Comparison of ENCODE assay signal across 7 cellular contexts in genomic region chr1:153633747-153634665, GRCh38. TPM values are rescaled to one million over a fixed set of nuclear protein-coding genes. Genes with fewer than 3 reads are reported as not detected.
DNase-seq lines count a peak whose midpoint lies in the region; ATAC-seq and TF ChIP-seq lines count a peak whose summit lies in the region.

CHTOP (plus strand) TSS chr1:153634066; CDS start chr1:153636589, 2,523 bp downstream.

- H3K36me3 ChIP-seq in hepatocyte (replicated peaks; ENCODE audit: insufficient read depth, low read depth), result no peaks in the 10 kb centered on the region

- H3K4me1 ChIP-seq in hepatocyte (ENCODE audit: insufficient read depth), result peaks cover 21% of the 10 kb centered on the region

- H3K79me2 ChIP-seq in hepatocyte, result peaks cover 47% of the 10 kb centered on the region

- TF ChIP-seq CTCF in hepatocyte (IDR thresholded peaks at IDR 0.05; ENCODE audit: poor library complexity), result no peak

- peaks cover 36% of the 10 kb centered on the region for H4K20me1 ChIP-seq in hepatocyte (ENCODE audit: insufficient read depth, poor library complexity, severe bottlenecking)

- H3K9me3 ChIP-seq in hepatocyte (ENCODE audit: low read depth), result no peaks in the 10 kb centered on the region

- peak within 1 kb of the TSS; percentile 65 for H3K4me3 ChIP-seq in hepatocyte

- ATAC-seq in GM18508 (IDR thresholded peaks at IDR 0.05; ENCODE audit: insufficient read depth, unreplicated experiment) (peak; percentile 81), HG03025 (IDR thresholded peaks at IDR 0.05; ENCODE audit: low FRiP score, unreplicated experiment) (peak; percentile 93)

- peak within 1 kb of the TSS; percentile 36 for H2AFZ ChIP-seq in hepatocyte

- no peaks in the 10 kb centered on the region for H3K9me2 ChIP-seq in hepatocyte (replicated peaks; ENCODE audit: insufficient read depth)

- peak within 1 kb of the TSS; percentile 99 for H3K27ac ChIP-seq in hepatocyte

- DNase-seq in NCI-H2081 (lab: John Stamatoyannopoulos, UW), result peak; percentile 99
- DNase-seq in T1000 (lab: John Stamatoyannopoulos, UW), result peak; percentile 95
- peak; percentile 99 for DNase-seq in astrocyte of the hippocampus (ENCODE audit: low read depth, low spot score)
- DNase-seq in hepatocyte (ENCODE audit: low spot score), result peak; percentile 99
- peak; percentile 96 for DNase-seq in renal cortical epithelial cell (ENCODE audit: low read depth)

- H3K4me2 ChIP-seq in hepatocyte, result peak within 1 kb of the TSS; percentile 84

- H3K27me3 ChIP-seq in hepatocyte, result no peaks in the 10 kb centered on the region

- WGBS in hepatocyte (ENCODE audit: low lambda C conversion rate, missing lambda C conversion rate), result 2% methylated on average over 65 of the region's 65 CpGs

RNA-seq across cellular contexts. Expression of gene CHTOP, which starts in this region (rescaled TPM):
- total RNA-seq in hepatocyte, result 56.2 and 65.5 TPM in 2 replicates
- polyA plus RNA-seq in hepatocyte, result 40.6 and 50.7 TPM in 2 replicates
- 19.6 and 41.0 TPM in 2 replicates for total RNA-seq in renal cortical epithelial cell

Comparison
In these comparisons a context has a peak if more than half of its experiments do, and no peak if none do; other contexts are left out.
1. Peak in every context shown above with its lines: DNase-seq, ATAC-seq, H3K4me3 ChIP-seq and H3K27ac ChIP-seq.